ENCODE assay signal across 8 cellular contexts in the genomic region with DNA sequence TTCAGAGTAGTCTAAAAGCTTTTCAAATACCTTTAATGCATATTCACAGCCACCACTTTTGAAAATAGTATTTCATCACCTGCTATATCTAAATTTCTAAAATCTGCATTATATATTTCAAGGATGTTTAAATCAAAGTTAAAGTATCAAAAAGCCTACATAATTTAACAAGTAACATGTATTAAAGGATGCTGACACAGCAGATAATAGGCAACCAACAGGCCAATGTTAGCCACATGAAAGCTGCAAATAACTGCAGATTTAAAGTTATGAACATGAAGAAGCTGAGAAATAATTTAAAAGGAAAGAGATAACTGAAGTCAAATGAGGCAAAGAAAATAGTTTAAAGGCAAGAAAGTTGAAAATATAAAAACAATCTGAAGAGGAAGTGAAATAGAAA. TPM values are rescaled to one million over a fixed set of nuclear protein-coding genes. Genes with fewer than 3 reads are reported as not detected.
"Had no signal": no experiment of that assay in that cellular context is flagged by ENCODE, and none has a peak within 500 bp of the region (broad histone marks: within the 10 kb centered on the region; RNA-seq: fewer than 3 reads in every experiment).

No MANE protein-coding gene starts in this region.

- H3K36me3 Mint-ChIP-seq: IgD-negative memory B cell had no signal

- H3K27ac Mint-ChIP-seq: HFFc6, IgD-negative memory B cell had no signal

- H3K4me1 ChIP-seq: HAP-1 had no signal

- H2AFZ ChIP-seq: GM23248 had no signal

- H3K4me3 ChIP-seq: GM23248, HAP-1 had no signal

- H3K9ac ChIP-seq: GM23248 had no signal

- H3K9me3 ChIP-seq: HAP-1 had no signal

- ATAC-seq: HCT116 had no signal

- H3K27ac ChIP-seq: GM23248, HL-60 had no signal

- H3K9me3 Mint-ChIP-seq: IgD-negative memory B cell had no signal

- H3K4me3 Mint-ChIP-seq: HFFc6, IgD-negative memory B cell had no signal

- H3K36me3 ChIP-seq: HAP-1 had no signal

- DNase-seq: GM23248, H7, HFFc6, KG1 had no signal

RNA-seq across cellular contexts. Expression of a gene that starts 39.8 kb away (rescaled TPM):
- total RNA-seq: GM23248, HFFc6 had no signal
- polyA plus RNA-seq: GM23248 had no signal
